33 cellular contexts compared by ENCODE assay signal in the genomic region with DNA sequence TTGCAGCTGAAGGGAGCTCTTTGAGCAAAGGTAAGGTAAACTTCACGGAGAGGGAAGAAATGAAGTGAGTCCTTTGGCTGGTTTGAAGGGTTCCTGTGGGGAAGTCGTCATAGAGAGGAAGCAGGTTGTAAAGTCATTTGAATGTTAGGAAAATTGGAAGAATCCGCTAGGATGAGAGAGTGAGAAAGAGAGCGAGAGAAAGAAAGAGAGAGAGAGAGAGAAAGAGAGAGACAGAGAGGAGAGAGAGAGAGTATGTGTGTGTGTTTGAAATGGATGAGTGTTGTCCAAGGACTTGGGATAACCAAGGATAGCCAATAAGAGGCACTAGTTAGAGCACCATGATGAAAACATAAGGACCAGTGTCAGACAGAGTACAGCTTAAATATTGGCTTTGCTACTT. TPM values are rescaled to one million over a fixed set of nuclear protein-coding genes. Genes with fewer than 3 reads are reported as not detected.
"Had no signal": no experiment of that assay in that cellular context is flagged by ENCODE, and none has a peak within 500 bp of the region (broad histone marks: within the 10 kb centered on the region; RNA-seq: fewer than 3 reads in every experiment).

No MANE protein-coding gene starts in this region.

- DNase-seq: activated CD4-positive, alpha-beta memory T cell treated with anti-CD3 and anti-CD28 coated beads for 36 hours; activated CD4-positive, alpha-beta T cell treated with anti-CD3 and anti-CD28 coated beads for 4 hours; activated CD4-positive, alpha-beta T cell treated with anti-CD3 and anti-CD28 coated beads, Interleukin-2, amount 50 U/mL, for 1 hour; activated CD8-positive, alpha-beta memory T cell treated with anti-CD3 and anti-CD28 coated beads, Interleukin-2, amount 50 U/mL, for 4 hours; activated gamma-delta T cell treated with Interleukin-2 at 50 U/mL for 16 hours; activated naive CD4-positive, alpha-beta T cell treated with anti-CD3 and anti-CD28 coated beads for 36 hours; activated T-cell treated with anti-CD3 and anti-CD28 coated beads for 4 hours; activated T-cell treated with anti-CD3 and anti-CD28 coated beads, Interleukin-2, amount 50 U/mL, for 4 hours; adrenal gland; body of pancreas; caudate nucleus; cerebellar nuclear complex; cortex of kidney; NCI-H1092 treated with DMSO at 0.1 percent for 48 hours; NCI-H1694 treated with DMSO at 0.1 percent for 48 hours; NCI-H2029 treated with DMSO at 0.1 percent for 48 hours; NCI-H2227 treated with DMSO at 0.1 percent for 48 hours; NCI-H446 treated with DMSO at 0.1 percent for 48 hours; NCI-H526; NCI-H774; SHP77; SJCRH30; T1000 had no signal

- H3K27me3 Mint-ChIP-seq: activated CD4-positive, alpha-beta memory T cell treated with anti-CD3 and anti-CD28 coated beads for 36 hours had no signal

- H3K9me3 Mint-ChIP-seq: activated CD4-positive, alpha-beta memory T cell treated with anti-CD3 and anti-CD28 coated beads for 36 hours; activated T-helper 1 cell treated with anti-CD3 and anti-CD28 coated beads, Interleukin-12 subunit alpha, Interleukin-12 subunit beta, Interleukin-2, Interleukin-4 antibody, amounts not matched to agents 30 ng/mL and 10 ng/mL and 1 ng/mL, durations not matched to agents 14 hours and 24 hours and 36 hours had no signal

- H3K36me3 ChIP-seq: adrenal gland, breast epithelium, SJCRH30 had no signal

- H3K4me3 Mint-ChIP-seq: activated CD4-positive, alpha-beta memory T cell treated with anti-CD3 and anti-CD28 coated beads for 36 hours; activated naive CD4-positive, alpha-beta T cell treated with anti-CD3 and anti-CD28 coated beads for 36 hours; activated T-cell treated with anti-CD3 and anti-CD28 coated beads, Interleukin-2, amount 50 U/mL, for 4 hours; activated T-helper 1 cell treated with anti-CD3 and anti-CD28 coated beads, Interleukin-12 subunit alpha, Interleukin-12 subunit beta, Interleukin-2, Interleukin-4 antibody, amounts not matched to agents 30 ng/mL and 10 ng/mL and 1 ng/mL, durations not matched to agents 14 hours and 24 hours and 36 hours had no signal

- H3K27me3 ChIP-seq: body of pancreas, breast epithelium, SJCRH30 had no signal

- H3K27ac ChIP-seq: adrenal gland, body of pancreas, breast epithelium, SJCRH30, SK-N-MC had no signal

- H3K4me1 ChIP-seq: adrenal gland, body of pancreas, breast epithelium, SJCRH30 had no signal

- H3K9me3 ChIP-seq: adrenal gland, body of pancreas, breast epithelium, SJCRH30 had no signal

- H3K4me3 ChIP-seq: adrenal gland, body of pancreas, breast epithelium, SJCRH30, SK-N-MC had no signal

- H3K27ac Mint-ChIP-seq: activated CD4-positive, alpha-beta memory T cell treated with anti-CD3 and anti-CD28 coated beads for 36 hours; activated naive CD4-positive, alpha-beta T cell treated with anti-CD3 and anti-CD28 coated beads for 36 hours; activated naive CD4-positive, alpha-beta T cell treated with anti-CD3 and anti-CD28 coated beads, Interleukin-2, amount 50 U/mL, for 72 hours; activated T-helper 1 cell treated with anti-CD3 and anti-CD28 coated beads, Interleukin-12 subunit alpha, Interleukin-12 subunit beta, Interleukin-2, Interleukin-4 antibody, amounts not matched to agents 30 ng/mL and 10 ng/mL and 1 ng/mL, durations not matched to agents 14 hours and 24 hours and 36 hours had no signal

- ATAC-seq: activated CD4-positive, CD25-positive, alpha-beta regulatory T cell treated with anti-CD3 and anti-CD28 coated beads, Interleukin-2, amount 50 U/mL, for 24 hours; activated naive CD4-positive, alpha-beta T cell treated with anti-CD3 and anti-CD28 coated beads, Interleukin-2, amount 50 U/mL, for 72 hours; activated T-cell treated with anti-CD3 and anti-CD28 coated beads, Interleukin-2, amount 50 U/mL, for 4 hours; body of pancreas; Panc1 had no signal

- H3K36me3 Mint-ChIP-seq: activated CD4-positive, alpha-beta memory T cell treated with anti-CD3 and anti-CD28 coated beads for 36 hours; activated naive CD4-positive, alpha-beta T cell treated with anti-CD3 and anti-CD28 coated beads, Interleukin-2, amount 50 U/mL, for 72 hours had no signal

RNA-seq across cellular contexts. Expression of gene FEZF1, which starts 43.1 kb away (rescaled TPM):
- total RNA-seq: activated CD4-positive, alpha-beta memory T cell treated with anti-CD3 and anti-CD28 coated beads for 36 hours; activated naive CD4-positive, alpha-beta T cell treated with anti-CD3 and anti-CD28 coated beads for 36 hours; activated naive CD4-positive, alpha-beta T cell treated with anti-CD3 and anti-CD28 coated beads, Interleukin-2, amount 50 U/mL, for 72 hours; activated T-cell treated with anti-CD3 and anti-CD28 coated beads, Interleukin-2, amount 50 U/mL, for 4 hours; activated T-helper 1 cell treated with anti-CD3 and anti-CD28 coated beads, Interleukin-12 subunit alpha, Interleukin-12 subunit beta, Interleukin-2, Interleukin-4 antibody, amounts not matched to agents 30 ng/mL and 10 ng/mL and 1 ng/mL, durations not matched to agents 14 hours and 24 hours and 36 hours; body of pancreas; breast epithelium; M059J; RPMI7951; SJCRH30; T-helper 1 cell treated with Interleukin-12 subunit alpha and Interleukin-12 subunit beta and Interleukin-4 antibody, amounts not matched to agents 30 ng/mL and 1 ng/mL, for 36 hours; T-helper 2 cell treated with Interferon-gamma antibody and Interleukin-4, amounts not matched to agents 100 ng/mL and 5 ng/mL, for 36 hours had no signal
